Comparison of ENCODE assay signal across 1 cellular context in genomic region chr6:26175428-26176181, GRCh38.
TF ChIP-seq lines count a peak whose summit lies in the region.

No MANE protein-coding gene starts in this region.

TF ChIP-seq in GM23338, 12 proteins besides CTCF, POLR2A, EP300 and RAD21 (continued from another document):
- no peak for TF ChIP-seq ZNF462 (CRISPR knock-in tag; IDR thresholded peaks at IDR 0.05)
- no peak for TF ChIP-seq ETS1 (IDR thresholded peaks at IDR 0.05)
